1 cellular context compared by ENCODE assay signal in the genomic region with DNA sequence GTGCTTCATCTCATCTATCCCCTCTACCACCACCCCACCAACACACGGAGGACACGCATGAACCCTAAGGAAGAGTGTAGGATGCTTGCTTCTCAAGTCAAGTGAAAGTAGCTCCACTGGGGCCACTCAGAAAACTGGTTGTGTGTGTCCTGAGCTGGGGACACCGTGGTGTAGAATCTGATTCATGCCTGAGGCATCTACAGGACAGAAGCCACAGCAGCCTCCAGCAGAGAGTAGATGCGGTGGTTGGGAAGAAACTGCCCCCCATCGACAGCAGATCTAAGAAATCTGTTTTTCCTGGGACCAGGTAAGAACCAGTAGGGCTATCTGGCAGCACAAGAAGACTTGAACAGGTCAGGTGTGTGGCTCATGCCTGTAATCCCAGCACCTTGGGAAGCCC.
TF ChIP-seq lines count a peak whose summit lies in the region.

No MANE protein-coding gene starts in this region.

TF ChIP-seq in HepG2, 621 proteins besides CTCF, POLR2A, EP300 and RAD21 (continued from another document):
- TF ChIP-seq, protein P1, sequence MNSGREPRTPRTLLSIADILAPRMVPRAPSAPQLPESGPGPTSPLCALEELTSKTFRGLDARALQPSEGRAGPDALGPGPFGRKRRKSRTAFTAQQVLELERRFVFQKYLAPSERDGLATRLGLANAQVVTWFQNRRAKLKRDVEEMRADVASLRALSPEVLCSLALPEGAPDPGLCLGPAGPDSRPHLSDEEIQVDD (CRISPR knock-in tag; IDR thresholded peaks at IDR 0.05; ENCODE audit: borderline replicate concordance): no peak
- no peak for TF ChIP-seq ZNF121 (CRISPR knock-in tag; IDR thresholded peaks at IDR 0.05)
- TF ChIP-seq AKAP8 (CRISPR knock-in tag; IDR thresholded peaks at IDR 0.05): no peak
- TF ChIP-seq ZBTB1 (CRISPR knock-in tag; IDR thresholded peaks at IDR 0.05; ENCODE audit: borderline replicate concordance): no peak
- no peak for TF ChIP-seq ZKSCAN8 (CRISPR knock-in tag; IDR thresholded peaks at IDR 0.05; ENCODE audit: borderline replicate concordance)
- TF ChIP-seq ZIK1 (CRISPR knock-in tag; IDR thresholded peaks at IDR 0.05; ENCODE audit: borderline replicate concordance, low read depth): no peak
- TF ChIP-seq, protein P2, sequence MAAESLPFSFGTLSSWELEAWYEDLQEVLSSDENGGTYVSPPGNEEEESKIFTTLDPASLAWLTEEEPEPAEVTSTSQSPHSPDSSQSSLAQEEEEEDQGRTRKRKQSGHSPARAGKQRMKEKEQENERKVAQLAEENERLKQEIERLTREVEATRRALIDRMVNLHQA (CRISPR knock-in tag; IDR thresholded peaks at IDR 0.05): no peak
- TF ChIP-seq NFE2L1 (CRISPR knock-in tag; IDR thresholded peaks at IDR 0.05; ENCODE audit: borderline replicate concordance): no peak
- no peak for TF ChIP-seq ARID2 (CRISPR knock-in tag; IDR thresholded peaks at IDR 0.05; ENCODE audit: borderline replicate concordance)
- TF ChIP-seq, protein P3, sequence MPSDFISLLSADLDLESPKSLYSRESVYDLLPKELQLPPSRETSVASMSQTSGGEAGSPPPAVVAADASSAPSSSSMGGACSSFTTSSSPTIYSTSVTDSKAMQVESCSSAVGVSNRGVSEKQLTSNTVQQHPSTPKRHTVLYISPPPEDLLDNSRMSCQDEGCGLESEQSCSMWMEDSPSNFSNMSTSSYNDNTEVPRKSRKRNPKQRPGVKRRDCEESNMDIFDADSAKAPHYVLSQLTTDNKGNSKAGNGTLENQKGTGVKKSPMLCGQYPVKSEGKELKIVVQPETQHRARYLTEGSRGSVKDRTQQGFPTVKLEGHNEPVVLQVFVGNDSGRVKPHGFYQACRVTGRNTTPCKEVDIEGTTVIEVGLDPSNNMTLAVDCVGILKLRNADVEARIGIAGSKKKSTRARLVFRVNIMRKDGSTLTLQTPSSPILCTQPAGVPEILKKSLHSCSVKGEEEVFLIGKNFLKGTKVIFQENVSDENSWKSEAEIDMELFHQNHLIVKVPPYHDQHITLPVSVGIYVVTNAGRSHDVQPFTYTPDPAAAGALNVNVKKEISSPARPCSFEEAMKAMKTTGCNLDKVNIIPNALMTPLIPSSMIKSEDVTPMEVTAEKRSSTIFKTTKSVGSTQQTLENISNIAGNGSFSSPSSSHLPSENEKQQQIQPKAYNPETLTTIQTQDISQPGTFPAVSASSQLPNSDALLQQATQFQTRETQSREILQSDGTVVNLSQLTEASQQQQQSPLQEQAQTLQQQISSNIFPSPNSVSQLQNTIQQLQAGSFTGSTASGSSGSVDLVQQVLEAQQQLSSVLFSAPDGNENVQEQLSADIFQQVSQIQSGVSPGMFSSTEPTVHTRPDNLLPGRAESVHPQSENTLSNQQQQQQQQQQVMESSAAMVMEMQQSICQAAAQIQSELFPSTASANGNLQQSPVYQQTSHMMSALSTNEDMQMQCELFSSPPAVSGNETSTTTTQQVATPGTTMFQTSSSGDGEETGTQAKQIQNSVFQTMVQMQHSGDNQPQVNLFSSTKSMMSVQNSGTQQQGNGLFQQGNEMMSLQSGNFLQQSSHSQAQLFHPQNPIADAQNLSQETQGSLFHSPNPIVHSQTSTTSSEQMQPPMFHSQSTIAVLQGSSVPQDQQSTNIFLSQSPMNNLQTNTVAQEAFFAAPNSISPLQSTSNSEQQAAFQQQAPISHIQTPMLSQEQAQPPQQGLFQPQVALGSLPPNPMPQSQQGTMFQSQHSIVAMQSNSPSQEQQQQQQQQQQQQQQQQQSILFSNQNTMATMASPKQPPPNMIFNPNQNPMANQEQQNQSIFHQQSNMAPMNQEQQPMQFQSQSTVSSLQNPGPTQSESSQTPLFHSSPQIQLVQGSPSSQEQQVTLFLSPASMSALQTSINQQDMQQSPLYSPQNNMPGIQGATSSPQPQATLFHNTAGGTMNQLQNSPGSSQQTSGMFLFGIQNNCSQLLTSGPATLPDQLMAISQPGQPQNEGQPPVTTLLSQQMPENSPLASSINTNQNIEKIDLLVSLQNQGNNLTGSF (CRISPR knock-in tag; IDR thresholded peaks at IDR 0.05): no peak
- TF ChIP-seq FOXA3 (CRISPR knock-in tag; IDR thresholded peaks at IDR 0.05): no peak
- TF ChIP-seq FOXO1 (CRISPR knock-in tag; IDR thresholded peaks at IDR 0.05): no peak
- no peak for TF ChIP-seq FIP1L1 (IDR thresholded peaks at IDR 0.05; ENCODE audit: borderline replicate concordance, insufficient read depth, low read depth, low read length)
- TF ChIP-seq U2AF2 (IDR thresholded peaks at IDR 0.05; ENCODE audit: low read depth, low read length): no peak
- no peak for TF ChIP-seq ZNF724P (CRISPR knock-in tag; IDR thresholded peaks at IDR 0.05; ENCODE audit: borderline replicate concordance)
- TF ChIP-seq SRSF1 (optimal IDR thresholded peaks at IDR 0.05; ENCODE audit: low read depth, low read length): no peak
- no peak for TF ChIP-seq KDM2A (CRISPR knock-in tag; IDR thresholded peaks at IDR 0.05; ENCODE audit: borderline replicate concordance, low read depth)
- no peak for TF ChIP-seq ZNF20 (CRISPR knock-in tag; IDR thresholded peaks at IDR 0.05)
